In the genomic region with DNA sequence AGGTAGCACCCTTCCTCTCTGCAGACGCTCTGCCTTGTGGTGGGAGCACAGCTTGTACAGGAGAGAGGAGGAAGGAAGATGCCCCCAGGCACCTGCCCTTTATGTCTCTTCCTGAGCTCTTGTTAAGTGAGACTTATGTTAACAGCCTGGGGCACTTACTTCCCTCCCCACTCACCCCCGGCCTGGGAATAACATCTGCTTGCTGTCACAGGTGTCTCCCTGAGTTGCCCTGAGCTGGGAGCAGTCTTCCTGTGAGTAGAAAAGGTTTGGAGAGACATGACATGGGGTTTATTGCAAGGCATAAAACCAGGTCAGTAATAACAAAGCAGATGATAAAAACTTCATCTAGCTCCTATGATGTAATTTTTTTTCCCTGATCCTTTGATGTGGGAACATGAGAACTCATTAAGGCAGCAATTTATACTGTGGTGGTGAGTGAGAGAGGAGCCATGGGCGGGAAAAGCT, we compare ENCODE assay signal across 22 cellular contexts. TPM values are rescaled to one million over a fixed set of nuclear protein-coding genes. Genes with fewer than 3 reads are reported as not detected.
DNase-seq lines count a peak whose midpoint lies in the region; ATAC-seq and TF ChIP-seq lines count a peak whose summit lies in the region.
"Had no signal": no experiment of that assay in that cellular context is flagged by ENCODE, and none has a peak within 500 bp of the region (broad histone marks: within the 10 kb centered on the region; RNA-seq: fewer than 3 reads in every experiment).

No MANE protein-coding gene starts in this region.

- WGBS in neuronal stem cell (ENCODE audit: extremely low coverage in 2 of 2, insufficient read length in 2 of 2, insufficient replicate concordance in 1 of 2), 2 donors = no CpG with 5 or more reads among the region's 3 CpGs

- no peak overlapping the region for H3K18ac ChIP-seq in neuronal stem cell (ENCODE audit: low read length)

- CTCF ChIA-PET in WTC11 (lab: Charles Lee) (interaction anchor here (1.2 to 1.4 kb wide), 2 partner anchors 12 to 14 kb away, joined by 3 to 4 read pairs; no protein-coding TSS in a partner anchor), PC-3 (lab: Charles Lee) (no interaction called here)

- H3K27ac ChIP-seq in neuronal stem cell (replicated peaks; ENCODE audit: low read length) (no peak overlapping the region), PC-3 (ENCODE audit: low read length) (no peak overlapping the region)
- H3K27ac ChIP-seq: BLaER1 treated with 17β-estradiol and CSF1 and Interleukin-3, amounts not matched to agents 10 nM and 100 nM had no signal

- H3K79me1 ChIP-seq in neuronal stem cell (ENCODE audit: low read depth, low read length) = no peaks in the 10 kb centered on the region

- no peaks in the 10 kb centered on the region for H3K79me2 ChIP-seq in PC-3 (ENCODE audit: low read length)

- H3K9ac ChIP-seq in neuronal stem cell (ENCODE audit: low read depth, low read length, poor library complexity) = no peak overlapping the region
- H3K9ac ChIP-seq in PC-3 (ENCODE audit: low read length) = no peak overlapping the region
- H3K9ac ChIP-seq: BLaER1 treated with 17β-estradiol and CSF1 and Interleukin-3, amounts not matched to agents 10 nM and 100 nM; SK-N-SH had no signal

- H3K27me3 Mint-ChIP-seq in WTC11 (ENCODE audit: low read depth) = peaks cover 91% of the 10 kb centered on the region
- H3K27me3 Mint-ChIP-seq in activated T-cell treated with anti-CD3 and anti-CD28 coated beads, Interleukin-2, amount 50 U/mL, for 72 hours (ENCODE audit: low read depth) = peaks cover 37% of the 10 kb centered on the region

- peaks cover 26% of the 10 kb centered on the region for H3K4me1 Mint-ChIP-seq in WTC11
- no peaks in the 10 kb centered on the region for H3K4me1 Mint-ChIP-seq in activated T-cell treated with anti-CD3 and anti-CD28 coated beads, Interleukin-2, amount 50 U/mL, for 72 hours (ENCODE audit: low read depth)
- H3K4me1 Mint-ChIP-seq: T-cell had no signal

- peak overlapping the region; percentile 16; the same call in 1 of the 2 replicates for H3K4me3 Mint-ChIP-seq in WTC11
- H3K4me3 Mint-ChIP-seq in activated T-cell treated with anti-CD3 and anti-CD28 coated beads, Interleukin-2, amount 50 U/mL, for 72 hours = no peak overlapping the region
- H3K4me3 Mint-ChIP-seq: H9, T-cell had no signal

- H3K27ac Mint-ChIP-seq in WTC11 = no peak overlapping the region
- no peak overlapping the region for H3K27ac Mint-ChIP-seq in activated T-cell treated with anti-CD3 and anti-CD28 coated beads, Interleukin-2, amount 50 U/mL, for 72 hours
- H3K27ac Mint-ChIP-seq: H9, T-cell had no signal

- H3F3A ChIP-seq in PC-3 (ENCODE audit: low read length, unreplicated experiment) = no peaks in the 10 kb centered on the region

- no TSS peak for BruUV-seq in PC-3 (replicated peaks; lab: Mats Ljungman, UMichigan)

- no peak overlapping the region for H4K8ac ChIP-seq in neuronal stem cell (ENCODE audit: low read depth, low read length)

- TF ChIP-seq CTCF in WTC11 (IDR thresholded peaks at IDR 0.05) (no peak), PC-3 (conservative IDR thresholded peaks at IDR 0.05; ENCODE audit: low read depth, low read length) (no peak)

- DNase-seq in NCI-H510A treated with DMSO at 0.1 percent for 48 hours (lab: John Stamatoyannopoulos, UW) (peak; percentile 92), NCI-H510A (lab: John Stamatoyannopoulos, UW) (no peak), WTC11 (ENCODE audit: low spot score) (no peak), neuronal stem cell (ENCODE audit: low spot score) (no peak), PC-3 (no peak), NCI-H526 treated with DMSO at 0.1 percent for 48 hours (lab: John Stamatoyannopoulos, UW) (no peak)
- DNase-seq in Jurkat, Clone E6-1 (ENCODE audit: low read depth, low spot score) = peak; percentile 67
- DNase-seq in activated T-cell treated with anti-CD3 and anti-CD28 coated beads, Interleukin-2, amount 50 U/mL, for 72 hours = no peak
- DNase-seq: GDM1, H9, NCI-H1436, NCI-H2029 treated with DMSO at 0.1 percent for 48 hours, NCI-H524, OCI-M1, RPMI8226, SHP77 treated with DMSO at 0.1 percent for 48 hours, SK-N-SH, T-cell had no signal

- H3K4me3 ChIP-seq in Jurkat, Clone E6-1 (ENCODE audit: low read length) = no peak overlapping the region
- no peak overlapping the region for H3K4me3 ChIP-seq in neuronal stem cell (ENCODE audit: low read length in 2 of 2)
- no peak overlapping the region for H3K4me3 ChIP-seq in PC-3 (ENCODE audit: low read length)
- H3K4me3 ChIP-seq: BLaER1 treated with 17β-estradiol and CSF1 and Interleukin-3, amounts not matched to agents 10 nM and 100 nM; GM12878 had no signal

- H3K23ac ChIP-seq in neuronal stem cell (ENCODE audit: low read depth, low read length, poor library complexity) = no peak overlapping the region

- H3K27me3 ChIP-seq in neuronal stem cell (ENCODE audit: control insufficient read depth in 3 of 3, insufficient read depth in 3 of 3, low read depth in 1 of 3, low read length in 3 of 3) (peaks cover 4 to 40% (median 15%) of the 10 kb centered on the region in 3 experiments), PC-3 (ENCODE audit: low read length) (peaks cover 20% of the 10 kb centered on the region)

- no peak overlapping the region for H3K4me2 ChIP-seq in neuronal stem cell (ENCODE audit: insufficient read depth, low read length, poor library complexity, severe bottlenecking)
- H3K4me2 ChIP-seq in PC-3 (ENCODE audit: low read length) = no peak overlapping the region
- H3K4me2 ChIP-seq: SK-N-SH had no signal

- H3K4me1 ChIP-seq in neuronal stem cell (ENCODE audit: control insufficient read depth in 2 of 2, insufficient read depth in 1 of 2, low read depth in 1 of 2, low read length in 2 of 2) = peaks cover 0 to 3% of the 10 kb centered on the region in 2 donors
- no peaks in the 10 kb centered on the region for H3K4me1 ChIP-seq in PC-3 (ENCODE audit: insufficient read depth, low read length)

- H2BK15ac ChIP-seq in neuronal stem cell (ENCODE audit: low read length) = no peak overlapping the region

- H2BK12ac ChIP-seq in neuronal stem cell (ENCODE audit: low read length) = no peak overlapping the region

- H3K36me3 Mint-ChIP-seq in WTC11 = no peaks in the 10 kb centered on the region; the same call in 1 of the 2 replicates
- H3K36me3 Mint-ChIP-seq in activated T-cell treated with anti-CD3 and anti-CD28 coated beads, Interleukin-2, amount 50 U/mL, for 72 hours (ENCODE audit: insufficient read depth in 2 of 2) = no peaks in the 10 kb centered on the region
- H3K36me3 Mint-ChIP-seq: T-cell had no signal

- H3K9me3 Mint-ChIP-seq in WTC11 = peaks cover 3% of the 10 kb centered on the region; the same call in 1 of the 2 replicates
- no peaks in the 10 kb centered on the region for H3K9me3 Mint-ChIP-seq in activated T-cell treated with anti-CD3 and anti-CD28 coated beads, Interleukin-2, amount 50 U/mL, for 72 hours
- H3K9me3 Mint-ChIP-seq: H9, T-cell had no signal

- ATAC-seq in WTC11 = no peak
- no peak for ATAC-seq in PC-3
- no peak for ATAC-seq in activated T-cell treated with anti-CD3 and anti-CD28 coated beads, Interleukin-2, amount 50 U/mL, for 72 hours (replicated peaks in 1 of 2)
- ATAC-seq: GM12878, T-cell had no signal

- intact Hi-C loops in PC-3 (cut with micrococcal nuclease) = no loop called here

- H2AFZ ChIP-seq in neuronal stem cell (ENCODE audit: low read length) (no peak overlapping the region), PC-3 (ENCODE audit: low read length) (no peak overlapping the region)

- H2BK5ac ChIP-seq in neuronal stem cell (ENCODE audit: low read length) = no peak overlapping the region

- H2BK120ac ChIP-seq in neuronal stem cell (ENCODE audit: low read depth, low read length) = no peak overlapping the region

- no peak overlapping the region for H3K4ac ChIP-seq in neuronal stem cell (ENCODE audit: low read length)

- H4K20me1 ChIP-seq in PC-3 (ENCODE audit: low read length) = no peaks in the 10 kb centered on the region
- H4K20me1 ChIP-seq: BLaER1 treated with 17β-estradiol and CSF1 and Interleukin-3, amounts not matched to agents 10 nM and 100 nM had no signal

- H3K36me3 ChIP-seq in neuronal stem cell (replicated peaks in 1 of 2; ENCODE audit: control insufficient read depth in 2 of 2, insufficient read depth in 2 of 2, low read length in 2 of 2) (no peaks in the 10 kb centered on the region), PC-3 (ENCODE audit: low read depth, low read length) (no peaks in the 10 kb centered on the region)
- H3K36me3 ChIP-seq: BLaER1 treated with 17β-estradiol and CSF1 and Interleukin-3, amounts not matched to agents 10 nM and 100 nM had no signal

- POLR2A ChIA-PET in WTC11 (lab: Charles Lee) (no interaction called here), PC-3 (lab: Charles Lee; ENCODE audit: unreplicated experiment) (no interaction called here)

- H3K9me3 ChIP-seq in neuronal stem cell (replicated peaks in 1 of 2; ENCODE audit: control insufficient read depth in 2 of 2, insufficient read depth in 1 of 2, low read depth in 1 of 2, low read length in 2 of 2) = no peaks in the 10 kb centered on the region
- no peaks in the 10 kb centered on the region for H3K9me3 ChIP-seq in PC-3 (ENCODE audit: low read length)
- H3K9me3 ChIP-seq: SK-N-SH had no signal

- no peak overlapping the region for H4K91ac ChIP-seq in neuronal stem cell (ENCODE audit: low read depth, low read length, poor library complexity)

- peak overlapping the region; percentile 13 for H2AK5ac ChIP-seq in neuronal stem cell (ENCODE audit: low read depth, low read length)

- H3K9me2 ChIP-seq in PC-3 (replicated peaks; ENCODE audit: low read length) = no peaks in the 10 kb centered on the region
- H3K9me2 ChIP-seq: SK-N-SH had no signal

- H3K14ac ChIP-seq in neuronal stem cell (ENCODE audit: low read length) = no peak overlapping the region

RNA-seq across cellular contexts. Expression of a gene that starts 1.9 kb away (rescaled TPM):
- polyA plus RNA-seq in Jurkat, Clone E6-1 (2012; ENCODE audit: insufficient read depth, insufficient read length) = not detected
- not detected in 3 replicates for total RNA-seq in WTC11 (2021)
- not detected for polyA plus RNA-seq in neuronal stem cell (2013, experiment 1 of 2)
- not detected for polyA plus RNA-seq in neuronal stem cell (2013, experiment 2 of 2)
- not detected in 2 replicates for total RNA-seq in PC-3 (2014; rRNA removed)
- not detected for total RNA-seq in activated T-cell treated with anti-CD3 and anti-CD28 coated beads, Interleukin-2, amount 50 U/mL, for 72 hours
- total RNA-seq: A673, GM12878, H9, LHCN-M2, T-cell had no signal
- polyA plus RNA-seq: GM12878, SK-N-SH had no signal

RNA-seq across cellular contexts. Expression of a gene that starts 12.4 kb away (rescaled TPM):
- polyA plus RNA-seq in Jurkat, Clone E6-1 (2012; ENCODE audit: insufficient read depth, insufficient read length) = not detected
- total RNA-seq in WTC11 (2021) (0.34 to 1.0 TPM (median 0.92 TPM) in 3 replicates), PC-3 (2014; rRNA removed) (3.1 and 4.5 TPM in 2 replicates)
- 0.06 TPM for polyA plus RNA-seq in neuronal stem cell (2013, experiment 1 of 2)
- 0.10 TPM for polyA plus RNA-seq in neuronal stem cell (2013, experiment 2 of 2)
- total RNA-seq in activated T-cell treated with anti-CD3 and anti-CD28 coated beads, Interleukin-2, amount 50 U/mL, for 72 hours = not detected
- total RNA-seq: A673, GM12878 had no signal
- polyA plus RNA-seq: GM12878 had no signal

RNA-seq across cellular contexts. Expression of a gene that starts 49.1 kb away (rescaled TPM):
- polyA plus RNA-seq in Jurkat, Clone E6-1 (2012; ENCODE audit: insufficient read depth, insufficient read length) = 0.38 TPM
- total RNA-seq in WTC11 (2021) (0.05 to 0.21 TPM (median 0.09 TPM) in 3 replicates), PC-3 (2014; rRNA removed) (not detected in 2 replicates)
- under 0.01 TPM for polyA plus RNA-seq in neuronal stem cell (2013, experiment 1 of 2)
- 0.01 TPM for polyA plus RNA-seq in neuronal stem cell (2013, experiment 2 of 2)
- total RNA-seq in activated T-cell treated with anti-CD3 and anti-CD28 coated beads, Interleukin-2, amount 50 U/mL, for 72 hours = 1 to 10 TPM in 1 of 2 donors, under 1 TPM in 1; 0.36 to 2.0 TPM
- total RNA-seq: H9, LHCN-M2 had no signal

Comparison
In these comparisons a context has a peak if more than half of its experiments do, and no peak if none do; other contexts are left out.
1. DNase-seq: peak in NCI-H510A treated with DMSO at 0.1 percent for 48 hours (single experiment) and Jurkat, Clone E6-1 (single experiment); none in NCI-H510A (single experiment), WTC11 (single experiment), neuronal stem cell (single experiment), PC-3 (single experiment), activated T-cell treated with anti-CD3 and anti-CD28 coated beads, Interleukin-2, amount 50 U/mL, for 72 hours (0 of 2) and NCI-H526 treated with DMSO at 0.1 percent for 48 hours (single experiment).